Comparison of ENCODE assay signal across 1 cellular context in genomic region chr16:3131755-3132377, GRCh38.
TF ChIP-seq lines count a peak whose summit lies in the region.

No MANE protein-coding gene starts in this region.

TF ChIP-seq in endothelial cell of umbilical vein, 7 proteins besides CTCF, POLR2A, EP300 and RAD21 (continued from another document):
- TF ChIP-seq FOS (IDR thresholded peaks at IDR 0.05; ENCODE audit: borderline replicate concordance, insufficient read depth, low read length): no peak
- no peak for TF ChIP-seq POLR2AphosphoS5 (IDR thresholded peaks at IDR 0.05; ENCODE audit: insufficient read depth, low read depth, low read length)
